17 cellular contexts compared by ENCODE assay signal in genomic region chr18:35549515-35549914, GRCh38. TPM values are rescaled to one million over a fixed set of nuclear protein-coding genes. Genes with fewer than 3 reads are reported as not detected.
DNase-seq lines count a peak whose midpoint lies in the region; ATAC-seq and TF ChIP-seq lines count a peak whose summit lies in the region.
"Had no signal": no experiment of that assay in that cellular context is flagged by ENCODE, and none has a peak within 500 bp of the region (broad histone marks: within the 10 kb centered on the region; RNA-seq: fewer than 3 reads in every experiment).

No MANE protein-coding gene starts in this region.

- H3K27me3 ChIP-seq in heart left ventricle (no peaks in the 10 kb centered on the region), aorta (ENCODE audit: control insufficient read depth in 1 of 2, insufficient read depth in 2 of 2, low read length in 1 of 2) (no peaks in the 10 kb centered on the region)

- ATAC-seq in left ventricle myocardium superior, result peak; percentile 58
- ATAC-seq in heart left ventricle, result no peak
- ATAC-seq in aorta (ENCODE audit: low FRiP score), result peak; percentile 65
- no peak for ATAC-seq in activated CD4-positive, CD25-positive, alpha-beta regulatory T cell treated with anti-CD3 and anti-CD28 coated beads, Interleukin-2, amount 50 U/mL, for 24 hours

- no peak for TF ChIP-seq POLR2A in heart left ventricle (IDR thresholded peaks at IDR 0.05)

- TF ChIP-seq CTCF in heart left ventricle (IDR thresholded peaks at IDR 0.05) (no peak), fibroblast of villous mesenchyme (IDR thresholded peaks at IDR 0.05; ENCODE audit: insufficient read depth, low read depth, low read length) (no peak)

- H3K27ac ChIP-seq in heart left ventricle, result no peak overlapping the region
- no peak overlapping the region for H3K27ac ChIP-seq in aorta (ENCODE audit: low read depth in 1 of 2, low read length in 2 of 2)
- H3K27ac ChIP-seq: SK-N-MC had no signal

- DNase-seq in left ventricle myocardium superior (no peak), heart left ventricle (no peak), OCI-M1 (lab: John Stamatoyannopoulos, UW) (peak; percentile 61), fibroblast of villous mesenchyme (ENCODE audit: low read depth) (peak; percentile 89), aorta (no peak)
- DNase-seq in stimulated activated CD4-positive, alpha-beta T cell treated with anti-CD3 and anti-CD28 coated beads, Interleukin-2, amount 100 ng/mL, for 48 hours, result no peak
- DNase-seq: ACHN; C1 segment of cervical spinal cord; CD8-positive, alpha-beta memory T cell; DMS79; NCI-H1417; NCI-H187; NCI-H2107; NCI-H510A treated with DMSO at 0.1 percent for 48 hours; NCI-H774 had no signal

- no peaks in the 10 kb centered on the region for H3K36me3 ChIP-seq in heart left ventricle
- H3K36me3 ChIP-seq in aorta (ENCODE audit: control insufficient read depth in 1 of 2, insufficient read depth in 2 of 2, low read length in 1 of 2), result no peaks in the 10 kb centered on the region

- H3K4me3 ChIP-seq in heart left ventricle (no peak overlapping the region), fibroblast of villous mesenchyme (ENCODE audit: low read depth, low read length) (no peak overlapping the region), aorta (ENCODE audit: low read length in 2 of 2) (no peak overlapping the region)
- H3K4me3 ChIP-seq: SK-N-MC had no signal

- intact Hi-C loops in left ventricle myocardium superior (cut with micrococcal nuclease) (no loop called here), heart left ventricle (cut with DNase I) (no loop called here), aorta (cut with DNase I) (no loop called here)

- H3K9me3 ChIP-seq in heart left ventricle (no peaks in the 10 kb centered on the region), aorta (ENCODE audit: control insufficient read depth, low read length) (no peaks in the 10 kb centered on the region)

- WGBS in heart left ventricle, 4 donors, result 57 to 73% (median 70%) methylated on average over 1 of the region's 1 CpG
- 20 to 26% methylated on average over 1 of the region's 1 CpG for WGBS in aorta, 2 donors

- H3K4me1 ChIP-seq in heart left ventricle (no peaks in the 10 kb centered on the region), aorta (ENCODE audit: control insufficient read depth in 1 of 2, insufficient read depth in 2 of 2, low read length in 2 of 2) (no peaks in the 10 kb centered on the region)

RNA-seq across cellular contexts. Expression of gene GALNT1, which starts 32.0 kb away (rescaled TPM):
- total RNA-seq in left ventricle myocardium superior (47.0 TPM), heart left ventricle (10 to 100 TPM; 26.9 to 69.0 (median 43.0) TPM), fibroblast of villous mesenchyme (56.7 and 82.9 TPM in 2 replicates), aorta (10 to 100 TPM; 53.3 to 65.3 TPM)
- polyA plus RNA-seq in heart left ventricle (10 to 100 TPM in 1 of 2 donors, 1 to 10 TPM in 1; 9.6 to 37.7 TPM), aorta (10 to 100 TPM; 18.1 to 21.4 TPM)

RNA-seq across cellular contexts. Expression of gene INO80C, which starts 51.8 kb away (rescaled TPM):
- total RNA-seq in left ventricle myocardium superior, result 24.9 TPM
- total RNA-seq in heart left ventricle, result 10 to 100 TPM in 7 of 9 donors, 1 to 10 TPM in 2; 5.6 to 29.0 (median 22.3) TPM
- polyA plus RNA-seq in heart left ventricle, result 10 to 100 TPM; 24.7 to 25.2 TPM
- 4.8 and 5.6 TPM in 2 replicates for total RNA-seq in fibroblast of villous mesenchyme
- total RNA-seq in aorta, result 10 to 100 TPM; 18.6 to 19.1 TPM
- 10 to 100 TPM; 16.8 to 23.1 TPM for polyA plus RNA-seq in aorta

Comparison
In these comparisons a context has a peak if more than half of its experiments do, and no peak if none do; other contexts are left out.
1. ATAC-seq: peak in left ventricle myocardium superior (single experiment) and aorta (single experiment); none in heart left ventricle (0 of 4) and activated CD4-positive, CD25-positive, alpha-beta regulatory T cell treated with anti-CD3 and anti-CD28 coated beads, Interleukin-2, amount 50 U/mL, for 24 hours (0 of 2).
2. DNase-seq: peak in OCI-M1 (single experiment) and fibroblast of villous mesenchyme (single experiment); none in left ventricle myocardium superior (single experiment), heart left ventricle (0 of 5), aorta (0 of 2) and stimulated activated CD4-positive, alpha-beta T cell treated with anti-CD3 and anti-CD28 coated beads, Interleukin-2, amount 100 ng/mL, for 48 hours (0 of 2).